Comparison of ENCODE assay signal across 24 cellular contexts in genomic region chr11:81916459-81916858, GRCh38.
DNase-seq lines count a peak whose midpoint lies in the region; ATAC-seq, FAIRE-seq and TF ChIP-seq lines count a peak whose summit lies in the region.
"Had no signal": no experiment of that assay in that cellular context is flagged by ENCODE, and none has a peak within 500 bp of the region (broad histone marks: within the 10 kb centered on the region; RNA-seq: fewer than 3 reads in every experiment).

No MANE protein-coding gene starts in this region.

- TF ChIP-seq CTCF in bronchial epithelial cell (IDR thresholded peaks at IDR 0.05; ENCODE audit: insufficient read depth, low read length, severe bottlenecking), result no peak
- TF ChIP-seq CTCF in fibroblast of mammary gland (conservative IDR thresholded peaks at IDR 0.05; ENCODE audit: control insufficient read depth, insufficient read depth, low read depth, low read length), result no peak

- DNase-seq in bronchial epithelial cell (ENCODE audit: low read depth) (peak; percentile 20), fibroblast of mammary gland (ENCODE audit: low read depth) (peak; percentile 0), sciatic nerve (ENCODE audit: low spot score) (no peak), NCI-H69 (lab: John Stamatoyannopoulos, UW) (no peak), NCI-H187 treated with DMSO at 0.1 percent for 48 hours (lab: John Stamatoyannopoulos, UW) (no peak)
- DNase-seq: 8988T; ACHN; BE2C; C1 segment of cervical spinal cord; CD4-positive, alpha-beta memory T cell; CD4-positive, CD25-positive, alpha-beta regulatory T cell; CD8-positive, alpha-beta memory T cell; COR-L47; DMS 273 treated with DMSO at 0.1 percent for 48 hours; DMS153; DMS53; DMS79; DND-41; EL; GDM1 had no signal

- no peak for FAIRE-seq in bronchial epithelial cell (lab: Jason Lieb, UNC)
- FAIRE-seq: GM12878, GM12892, GM18507 had no signal

- no peaks in the 10 kb centered on the region for H3K27me3 ChIP-seq in bronchial epithelial cell (ENCODE audit: control insufficient read depth, insufficient read depth, low read length)
- H3K27me3 ChIP-seq: BE2C, BLaER1 had no signal

- intact Hi-C loops in sciatic nerve (cut with DNase I), result no loop called here

- ATAC-seq in sciatic nerve, result no peak
- ATAC-seq: GM12878 had no signal

- no peaks in the 10 kb centered on the region for H3K36me3 ChIP-seq in bronchial epithelial cell (ENCODE audit: control insufficient read depth, insufficient read depth, low read length)
- H3K36me3 ChIP-seq: BE2C, BLaER1 had no signal

- H3K4me3 ChIP-seq in bronchial epithelial cell (ENCODE audit: low read depth, low read length) (no peak overlapping the region), fibroblast of mammary gland (ENCODE audit: control insufficient read depth, low read depth, low read length) (no peak overlapping the region)
- H3K4me3 ChIP-seq: BLaER1, GM12878 had no signal

Comparison
In these comparisons a context has a peak if more than half of its experiments do, and no peak if none do; other contexts are left out.
1. DNase-seq: peak in bronchial epithelial cell (single experiment) and fibroblast of mammary gland (single experiment); none in sciatic nerve (single experiment), NCI-H69 (single experiment) and NCI-H187 treated with DMSO at 0.1 percent for 48 hours (single experiment).